Comparison of ENCODE assay signal across 18 cellular contexts in genomic region chr17:4326608-4327007, GRCh38.
"Had no signal": no experiment of that assay in that cellular context is flagged by ENCODE, and none has a peak within 500 bp of the region (broad histone marks: within the 10 kb centered on the region; RNA-seq: fewer than 3 reads in every experiment).

No MANE protein-coding gene starts in this region.

- H3K27ac Mint-ChIP-seq: activated naive CD4-positive, alpha-beta T cell treated with anti-CD3 and anti-CD28 coated beads for 36 hours; activated T-helper 2 cell treated with anti-CD3 and anti-CD28 coated beads, Interferon-gamma antibody, Interleukin-2, Interleukin-4, amounts not matched to agents 10 μg/mL and 5 μg/mL and 100 μg/mL, durations not matched to agents 14 hours and 24 hours and 36 hours; T-cell had no signal

- DNase-seq: activated CD4-positive, alpha-beta T cell treated with anti-CD3 and anti-CD28 coated beads, Interleukin-2, amount 50 U/mL, for 4 hours; activated CD4-positive, CD25-positive, alpha-beta regulatory T cell treated with anti-CD3 and anti-CD28 coated beads, Interleukin-2, amount 50 U/mL, for 72 hours; activated naive CD4-positive, alpha-beta T cell treated with anti-CD3 and anti-CD28 coated beads for 36 hours; activated naive CD8-positive, alpha-beta T cell treated with anti-CD3 and anti-CD28 coated beads, Interleukin-2, amount 50 U/mL, for 24 hours; dorsolateral prefrontal cortex; endodermal cell; kidney glomerular epithelial cell; naive thymus-derived CD4-positive, alpha-beta T cell; ovary; sigmoid colon; stimulated activated CD4-positive, alpha-beta T cell treated with anti-CD3 and anti-CD28 coated beads, Interleukin-2, amount 100 ng/mL, for 48 hours; stimulated activated naive CD4-positive, alpha-beta T cell; T-cell; T1000 had no signal

- ATAC-seq: activated naive CD8-positive, alpha-beta T cell treated with anti-CD3 and anti-CD28 coated beads, Interleukin-2, amount 50 U/mL, for 24 hours; naive thymus-derived CD4-positive, alpha-beta T cell; T-cell had no signal

- H3K36me3 ChIP-seq: esophagus muscularis mucosa, ovary, sigmoid colon had no signal

- H3K9me3 ChIP-seq: esophagus muscularis mucosa, ovary, sigmoid colon, tibial nerve had no signal

- H3K27me3 Mint-ChIP-seq: activated naive CD8-positive, alpha-beta T cell treated with anti-CD3 and anti-CD28 coated beads, Interleukin-2, amount 50 U/mL, for 24 hours; naive thymus-derived CD4-positive, alpha-beta T cell; T-cell had no signal

- H3K27ac ChIP-seq: dorsolateral prefrontal cortex, ovary, tibial nerve had no signal

- H3K4me3 ChIP-seq: dorsolateral prefrontal cortex, esophagus muscularis mucosa, lung, ovary, sigmoid colon, tibial nerve had no signal

- H3K4me3 Mint-ChIP-seq: activated naive CD4-positive, alpha-beta T cell treated with anti-CD3 and anti-CD28 coated beads for 36 hours; activated naive CD8-positive, alpha-beta T cell treated with anti-CD3 and anti-CD28 coated beads, Interleukin-2, amount 50 U/mL, for 24 hours; endodermal cell; naive thymus-derived CD4-positive, alpha-beta T cell; T-cell had no signal

- H3K27me3 ChIP-seq: dorsolateral prefrontal cortex, esophagus muscularis mucosa, ovary, sigmoid colon, tibial nerve had no signal
